ENCODE assay signal across 8 cellular contexts in genomic region chr16:46621006-46621629, GRCh38. TPM values are rescaled to one million over a fixed set of nuclear protein-coding genes. Genes with fewer than 3 reads are reported as not detected.
DNase-seq lines count a peak whose midpoint lies in the region; ATAC-seq, FAIRE-seq and TF ChIP-seq lines count a peak whose summit lies in the region.

Gene SHCBP1, minus strand, starts transcription at chr16:46621379. Its CDS starts 20 bp downstream, at chr16:46621359.

- in situ Hi-C loops in K562 (cut with MboI) = no loop called here

- H2AFZ ChIP-seq in K562 (ENCODE audit: low read depth, low read length) = peak within 1 kb of the TSS; percentile 94

- H3K4me1 ChIP-seq in K562 (replicated peaks in 1 of 2; ENCODE audit: control insufficient read depth in 2 of 2, insufficient read depth in 2 of 2, low read length in 2 of 2) = peaks cover 3 to 6% of the 10 kb centered on the region in 2 experiments; a peak in 3 of 5 replicates
- peaks cover 5% of the 10 kb centered on the region for H3K4me1 ChIP-seq in skeletal muscle satellite cell (ENCODE audit: control insufficient read depth, insufficient read depth, low read length)

- CTCF ChIA-PET in K562 (lab: Yijun Ruan, JAX; ENCODE audit: low intra/inter-chr PET ratio) = no interaction called here

- H4K20me1 ChIP-seq in K562 (replicated peaks; ENCODE audit: control insufficient read depth, insufficient read depth, low read length) = no peaks in the 10 kb centered on the region

- peak; percentile 93 for TF ChIP-seq POLR2A in K562 (conservative IDR thresholded peaks at IDR 0.05)

- DNase-seq in NK-92 treated with Interleukin-12 subunit alpha and Interleukin-12 subunit beta, amount 100 ng/mL, for 24 hours (lab: John Stamatoyannopoulos, UW) = peak; percentile 74
- DNase-seq in NK-92 (lab: John Stamatoyannopoulos, UW; ENCODE audit: unreplicated experiment) (no peak), NCI-H187 treated with DMSO at 0.1 percent for 48 hours (lab: John Stamatoyannopoulos, UW) (peak; percentile 10), T1000 (lab: John Stamatoyannopoulos, UW) (peak; percentile 63), K562 (ENCODE audit: extremely low read depth in 1 of 4, low spot score in 3 of 4) (peak; percentile 69 to 96 (median 84))

- no peaks in the 10 kb centered on the region for H3K9me1 ChIP-seq in K562 (ENCODE audit: control insufficient read depth, insufficient read depth, low read length)

- H3K4me2 ChIP-seq in K562 (ENCODE audit: insufficient read depth, low read length) (peak within 1 kb of the TSS; percentile 80), skeletal muscle satellite cell (ENCODE audit: low read length) (peak within 1 kb of the TSS; percentile 95)

- no peaks in the 10 kb centered on the region for H3K9me3 ChIP-seq in K562 (replicated peaks; ENCODE audit: control insufficient read depth, insufficient read depth, low read depth, low read length)
- H3K9me3 ChIP-seq in skeletal muscle satellite cell (replicated peaks; ENCODE audit: low read length) = no peaks in the 10 kb centered on the region

- peak; percentile 90 for FAIRE-seq in K562 (lab: Jason Lieb, UNC)

- TF ChIP-seq EP300 in K562 (IDR thresholded peaks at IDR 0.05; ENCODE audit: low read length) = no peak; the same call in 1 of the 2 replicates

- BruUV-seq in K562 (replicated peaks; lab: Mats Ljungman, UMichigan) = no TSS peak

- no peak for TF ChIP-seq CTCF in K562 (IDR thresholded peaks at IDR 0.05 in 2 of 3, conservative IDR thresholded peaks at IDR 0.05 in 1 of 3; ENCODE audit: insufficient read depth in 2 of 3, low read depth in 1 of 3, low read length in 3 of 3)

- peak; percentile 95 for ATAC-seq in HG02943 (IDR thresholded peaks at IDR 0.05; ENCODE audit: low read depth, unreplicated experiment)
- peak; percentile 96 for ATAC-seq in K562

- 2% methylated on average over 49 of the region's 51 CpGs for WGBS in K562 (ENCODE audit: insufficient coverage, low coverage, missing lambda C conversion rate)

- H3K9ac ChIP-seq in K562 (ENCODE audit: insufficient read depth in 1 of 2, low read depth in 2 of 2, low read length in 2 of 2) (peak within 1 kb of the TSS; percentile 80 to 99), skeletal muscle satellite cell (ENCODE audit: low read depth, low read length) (peak within 1 kb of the TSS; percentile 88)

- H3K27me3 ChIP-seq in K562 (ENCODE audit: control insufficient read depth in 2 of 2, insufficient read depth in 2 of 2, low read length in 2 of 2) = no peaks in the 10 kb centered on the region
- no peaks in the 10 kb centered on the region for H3K27me3 ChIP-seq in skeletal muscle satellite cell (ENCODE audit: control insufficient read depth, insufficient read depth, low read length)

- POLR2A ChIA-PET in K562 (lab: Yijun Ruan, JAX) = interaction anchor here (0.5 to 1.4 kb wide), 9 partner anchors 8 to 345 kb away, joined by 3 to 8 read pairs (median 3); partner anchors contain the start of gene GPT2

- peak within 1 kb of the TSS; percentile 76 for H3K27ac ChIP-seq in K562 (ENCODE audit: extremely low read depth, low read depth, low read length)

- TF ChIP-seq RAD21 in K562 (CRISPR knock-in tag; conservative IDR thresholded peaks at IDR 0.05 in 1 of 2, IDR thresholded peaks at IDR 0.05 in 1 of 2) = no peak

- H3K4me3 ChIP-seq in K562 (peak within 1 kb of the TSS; percentile 61), iPS-11a (ENCODE audit: low read depth, low read length) (peak within 1 kb of the TSS; percentile 94), skeletal muscle satellite cell (ENCODE audit: low read length) (peak within 1 kb of the TSS; percentile 94)

- H3K79me2 ChIP-seq in K562 (ENCODE audit: control insufficient read depth, insufficient read depth, low read length) = peaks cover 31% of the 10 kb centered on the region

- intact Hi-C loops in K562 (cut with micrococcal nuclease) = loop anchor here (2.0 kb wide), 1 partner anchor 64 kb away; no protein-coding TSS in a partner anchor

- H3K36me3 ChIP-seq in K562 (ENCODE audit: control insufficient read depth, insufficient read depth, low read length) = peaks cover 33% of the 10 kb centered on the region
- peaks cover 7% of the 10 kb centered on the region for H3K36me3 ChIP-seq in skeletal muscle satellite cell (ENCODE audit: insufficient read depth, low read length)

TF ChIP-seq in K562, 482 proteins besides CTCF, POLR2A, EP300 and RAD21 (continues in another document):
- peak; percentile 75 for TF ChIP-seq TAF9B (IDR thresholded peaks at IDR 0.05; ENCODE audit: partially characterized antibody)
- TF ChIP-seq ERF (CRISPR knock-in tag; IDR thresholded peaks at IDR 0.05) = no peak
- TF ChIP-seq NKRF (IDR thresholded peaks at IDR 0.05; ENCODE audit: borderline replicate concordance) = peak; percentile 94
- no peak for TF ChIP-seq RHOXF2B (CRISPR knock-in tag; conservative IDR thresholded peaks at IDR 0.05)
- TF ChIP-seq THRB (CRISPR knock-in tag; conservative IDR thresholded peaks at IDR 0.05) = no peak
- 0 out of 2 replicates have a peak, but pooled peaks have one; percentile 5 for TF ChIP-seq ATF3 (IDR thresholded peaks at IDR 0.05)
- peak; percentile 60; the same call in 1 of the 2 replicates for TF ChIP-seq ATF3 (CRISPR knock-in tag; conservative IDR thresholded peaks at IDR 0.05)
- TF ChIP-seq ZNF655 (CRISPR knock-in tag; IDR thresholded peaks at IDR 0.05) = no peak
- TF ChIP-seq NR1H2 (CRISPR knock-in tag; IDR thresholded peaks at IDR 0.05) = no peak
- peak; percentile 58 to 94; a peak in 2 of 4 replicates for TF ChIP-seq SIN3A (IDR thresholded peaks at IDR 0.05; ENCODE audit: borderline replicate concordance in 2 of 2, control insufficient read depth in 1 of 2, low read depth in 2 of 2, low read length in 2 of 2)
- TF ChIP-seq PHF8 (IDR thresholded peaks at IDR 0.05; ENCODE audit: borderline replicate concordance, low read length) = peak; percentile 97; the same call in 1 of the 2 replicates

RNA-seq across cellular contexts. Expression of gene SHCBP1, which starts in this region (rescaled TPM):
- 57.4 and 121 TPM in 2 replicates for total RNA-seq in K562 (2011; cell fraction: chromatin; rRNA removed; ENCODE audit: low replicate concordance)
- 24.3 and 35.9 TPM in 2 replicates for total RNA-seq in K562 (2011; cell fraction: nucleolus; rRNA removed)
- total RNA-seq in K562 (2011; cell fraction: nucleoplasm; rRNA removed) = 43.2 and 49.7 TPM in 2 replicates
- 15.6 and 19.7 TPM in 2 replicates for total RNA-seq in K562 (2014; rRNA removed)
- 22.3 and 22.4 TPM in 2 replicates for total RNA-seq in K562 (2014; rRNA removed; fragmentation: Illumina TruSeq; extraction: Trizol)
- total RNA-seq in K562 (2015; rRNA removed; fragmentation: Illumina TruSeq; extraction: Trizol) = 15.8 and 16.9 TPM in 2 replicates
- 18.0 and 18.2 TPM in 2 replicates for total RNA-seq in K562 (2021)
- 21.3 and 29.6 TPM in 2 replicates for polyA plus RNA-seq in K562 (2011; rRNA removed)
- polyA plus RNA-seq in K562 (2011; cell fraction: cytosol; rRNA removed) = 6.6 and 16.0 TPM in 2 replicates
- polyA plus RNA-seq in K562 (2011; cell fraction: nucleus; rRNA removed) = 13.6 and 19.8 TPM in 2 replicates
- polyA plus RNA-seq in K562 (2012) = 13.7 and 23.1 TPM in 2 replicates
- 18.0 and 21.0 TPM in 2 replicates for polyA plus RNA-seq in K562 (2014; fragmentation: Illumina TruSeq; extraction: Trizol)
- 1 to 10 TPM; 6.2 to 6.8 TPM for polyA plus RNA-seq in K562 (2014; fragmentation: Nextera tagmentation; extraction: Ambion mirVana)
- polyA plus RNA-seq in K562 (2014; rRNA removed) = 20.6 and 21.1 TPM in 2 replicates
- polyA minus RNA-seq in K562 (2011; rRNA and poly(A)+ RNA removed) = 47.5 and 52.1 TPM in 2 replicates
- polyA minus RNA-seq in K562 (2011; cell fraction: cytosol; rRNA and poly(A)+ RNA removed) = 14.6 and 15.5 TPM in 2 replicates
- 24.6 and 42.8 TPM in 2 replicates for polyA minus RNA-seq in K562 (2011; cell fraction: nucleus; rRNA and poly(A)+ RNA removed)
- total RNA-seq in skeletal muscle satellite cell (2012; rRNA removed) = 18.8 and 24.2 TPM in 2 replicates
